ENCODE assay signal across 8 cellular contexts in genomic region chr6:33632603-33633039, GRCh38. TPM values are rescaled to one million over a fixed set of nuclear protein-coding genes. Genes with fewer than 3 reads are reported as not detected.
A peak's percentile ranks its signal among the peaks of the same experiment; 100 is the strongest.
DNase-seq lines count a peak whose midpoint lies in the region; ATAC-seq and TF ChIP-seq lines count a peak whose summit lies in the region.

No MANE protein-coding gene starts in this region.

- H3K79me2 ChIP-seq in DOHH2 (ENCODE audit: control insufficient read depth, low read length), result peaks cover 97% of the 10 kb centered on the region

- H3K36me3 Mint-ChIP-seq in memory B cell, result peaks cover 12% of the 10 kb centered on the region

- H3K27me3 ChIP-seq in DOHH2 (ENCODE audit: control insufficient read depth, low read length), result no peaks in the 10 kb centered on the region

- TF ChIP-seq EP300 in Ishikawa (IDR thresholded peaks at IDR 0.05; ENCODE audit: borderline replicate concordance), result no peak

- H4K20me1 ChIP-seq in DOHH2 (ENCODE audit: control insufficient read depth, insufficient read depth, low read depth, low read length), result peaks cover 24% of the 10 kb centered on the region

- no peaks in the 10 kb centered on the region for H3K9me2 ChIP-seq in DOHH2 (replicated peaks; ENCODE audit: control insufficient read depth, low read length)

- peaks cover 77% of the 10 kb centered on the region for H3K36me3 ChIP-seq in DOHH2 (ENCODE audit: control insufficient read depth, low read length)

- no peaks in the 10 kb centered on the region for H3K27me3 Mint-ChIP-seq in memory B cell
- H3K27me3 Mint-ChIP-seq in stimulated activated naive CD8-positive, alpha-beta T cell treated with anti-CD3 and anti-CD28 coated beads, Interleukin-15, amount 100 ng/mL, for 72 hours, result no peaks in the 10 kb centered on the region

- peaks cover 67% of the 10 kb centered on the region for H3K4me1 ChIP-seq in DOHH2 (ENCODE audit: control insufficient read depth, low read length)

- TF ChIP-seq RAD21 in Ishikawa (IDR thresholded peaks at IDR 0.05; ENCODE audit: low read depth), result peak; percentile 62

- peak; percentile 97 for TF ChIP-seq CTCF in DOHH2 (IDR thresholded peaks at IDR 0.05; ENCODE audit: low read depth, low read length, poor library complexity, severe bottlenecking)

- H3K9me3 Mint-ChIP-seq in memory B cell, result no peaks in the 10 kb centered on the region
- H3K9me3 Mint-ChIP-seq in stimulated activated naive CD8-positive, alpha-beta T cell treated with anti-CD3 and anti-CD28 coated beads, Interleukin-15, amount 100 ng/mL, for 72 hours, result no peaks in the 10 kb centered on the region

- peak overlapping the region; percentile 66 for H3K4me3 ChIP-seq in DOHH2 (ENCODE audit: low read length)

- DNase-seq in activated CD4-positive, CD25-positive, alpha-beta regulatory T cell treated with anti-CD3 and anti-CD28 coated beads, Interleukin-2, amount 50 U/mL, for 72 hours, result peak; percentile 57
- DNase-seq in dermis microvascular lymphatic vessel endothelial cell (ENCODE audit: low read depth in 2 of 2) (peak; percentile 15 to 61), memory B cell (ENCODE audit: low spot score in 2 of 2) (peak; percentile 38 to 44), cerebellar nuclear complex (lab: John Stamatoyannopoulos, UW) (no peak)
- peak; percentile 42 to 57 for DNase-seq in stimulated activated naive CD8-positive, alpha-beta T cell treated with anti-CD3 and anti-CD28 coated beads, Interleukin-15, amount 100 ng/mL, for 72 hours

- H3K4me3 Mint-ChIP-seq in memory B cell, result peak overlapping the region; percentile 78
- H3K4me3 Mint-ChIP-seq in stimulated activated naive CD8-positive, alpha-beta T cell treated with anti-CD3 and anti-CD28 coated beads, Interleukin-15, amount 100 ng/mL, for 72 hours, result peak overlapping the region; percentile 69 to 84

- H3K9me3 ChIP-seq in DOHH2 (ENCODE audit: control insufficient read depth, insufficient read depth, low read length), result no peaks in the 10 kb centered on the region

- H3K27ac ChIP-seq in DOHH2 (ENCODE audit: low read depth, low read length), result 0 out of 2 replicates have a peak overlapping the region, but pooled peaks have one; percentile 1

- H3K27ac Mint-ChIP-seq in memory B cell, result peak overlapping the region; percentile 81
- H3K27ac Mint-ChIP-seq in stimulated activated naive CD8-positive, alpha-beta T cell treated with anti-CD3 and anti-CD28 coated beads, Interleukin-15, amount 100 ng/mL, for 72 hours, result peak overlapping the region in 1 of 2 donors; percentile 46

- H3F3A ChIP-seq in DOHH2 (ENCODE audit: control insufficient read depth, insufficient read depth), result peaks cover 4% of the 10 kb centered on the region; the same call in 1 of the 2 replicates

- peaks cover 50% of the 10 kb centered on the region for H3K4me1 Mint-ChIP-seq in memory B cell
- H3K4me1 Mint-ChIP-seq in stimulated activated naive CD8-positive, alpha-beta T cell treated with anti-CD3 and anti-CD28 coated beads, Interleukin-15, amount 100 ng/mL, for 72 hours, result peaks cover 66% of the 10 kb centered on the region

- peak; percentile 30 for ATAC-seq in memory B cell (ENCODE audit: low read depth)
- ATAC-seq in stimulated activated naive CD8-positive, alpha-beta T cell treated with anti-CD3 and anti-CD28 coated beads, Interleukin-15, amount 100 ng/mL, for 72 hours, result peak; percentile 72
- ATAC-seq in GM18520 (IDR thresholded peaks at IDR 0.05; ENCODE audit: unreplicated experiment), result no peak

- peak overlapping the region; percentile 67 for H3K4me2 ChIP-seq in DOHH2 (ENCODE audit: low read length)

TF ChIP-seq in Ishikawa, 13 proteins besides CTCF, POLR2A, EP300 and RAD21:
- TF ChIP-seq TEAD4 (IDR thresholded peaks at IDR 0.05), result peak; percentile 58
- no peak for TF ChIP-seq REST (IDR thresholded peaks at IDR 0.05; ENCODE audit: low read depth)
- TF ChIP-seq ZBTB7A (IDR thresholded peaks at IDR 0.05; ENCODE audit: low read depth), result 0 out of 2 replicates have a peak, but pooled peaks have one; percentile 42

RNA-seq across cellular contexts. Expression of gene ITPR3, which starts 11.5 kb away (rescaled TPM):
- total RNA-seq in dermis microvascular lymphatic vessel endothelial cell, result 13.3 and 17.8 TPM in 2 replicates

RNA-seq across cellular contexts. Expression of gene BAK1, which starts 52.5 kb away (rescaled TPM):
- 21.2 and 22.7 TPM in 2 replicates for total RNA-seq in dermis microvascular lymphatic vessel endothelial cell

Comparison
In these comparisons a context has a peak if more than half of its experiments do, and no peak if none do; other contexts are left out.
1. DNase-seq: peak in activated CD4-positive, CD25-positive, alpha-beta regulatory T cell treated with anti-CD3 and anti-CD28 coated beads, Interleukin-2, amount 50 U/mL, for 72 hours (single experiment), dermis microvascular lymphatic vessel endothelial cell (2 of 2), memory B cell (2 of 2) and stimulated activated naive CD8-positive, alpha-beta T cell treated with anti-CD3 and anti-CD28 coated beads, Interleukin-15, amount 100 ng/mL, for 72 hours (2 of 2); none in cerebellar nuclear complex (0 of 2).